Comparison of ENCODE assay signal across 1 cellular context in the genomic region with DNA sequence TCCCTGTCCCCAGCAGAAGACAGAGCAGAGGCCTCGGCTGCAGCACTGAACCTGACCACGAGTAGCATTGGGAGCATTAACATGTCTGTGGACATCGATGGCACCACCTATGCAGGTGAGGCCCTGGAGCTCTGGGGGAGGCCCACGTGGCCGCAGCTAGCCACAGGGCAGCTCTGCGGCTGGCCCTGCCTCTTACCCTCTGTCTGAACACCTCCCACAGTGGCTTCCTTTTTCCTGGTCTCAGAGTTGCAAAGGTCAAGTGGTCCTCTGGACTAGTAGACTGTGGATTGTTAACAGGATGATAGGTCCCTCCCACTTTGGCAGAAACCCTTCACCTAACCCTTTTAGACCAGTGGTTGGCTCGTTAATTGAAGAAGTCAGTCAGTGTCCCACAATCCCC.
TF ChIP-seq lines count a peak whose summit lies in the region.

No MANE protein-coding gene starts in this region.

TF ChIP-seq in IMR-90, 13 proteins besides CTCF, POLR2A, EP300 and RAD21:
- TF ChIP-seq RFX5 (IDR thresholded peaks at IDR 0.05; ENCODE audit: low read depth, low read length) = no peak
- no peak for TF ChIP-seq FOS (IDR thresholded peaks at IDR 0.05; ENCODE audit: low read depth, low read length)
- TF ChIP-seq, protein P1, sequence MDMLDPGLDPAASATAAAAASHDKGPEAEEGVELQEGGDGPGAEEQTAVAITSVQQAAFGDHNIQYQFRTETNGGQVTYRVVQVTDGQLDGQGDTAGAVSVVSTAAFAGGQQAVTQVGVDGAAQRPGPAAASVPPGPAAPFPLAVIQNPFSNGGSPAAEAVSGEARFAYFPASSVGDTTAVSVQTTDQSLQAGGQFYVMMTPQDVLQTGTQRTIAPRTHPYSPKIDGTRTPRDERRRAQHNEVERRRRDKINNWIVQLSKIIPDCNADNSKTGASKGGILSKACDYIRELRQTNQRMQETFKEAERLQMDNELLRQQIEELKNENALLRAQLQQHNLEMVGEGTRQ (IDR thresholded peaks at IDR 0.05; ENCODE audit: low read depth, low read length) = no peak
- TF ChIP-seq MAFK (IDR thresholded peaks at IDR 0.05; ENCODE audit: low read depth, low read length) = no peak
